8 cellular contexts compared by ENCODE assay signal in genomic region chr13:27252467-27252866, GRCh38. TPM values are rescaled to one million over a fixed set of nuclear protein-coding genes. Genes with fewer than 3 reads are reported as not detected.
DNase-seq lines count a peak whose midpoint lies in the region; ATAC-seq and TF ChIP-seq lines count a peak whose summit lies in the region.

No MANE protein-coding gene starts in this region.

- no peak overlapping the region for H2AFZ ChIP-seq in GM23338

- H3K27ac ChIP-seq in GM23338 (ENCODE audit: low read depth) (peak overlapping the region; percentile 89), WERI-Rb-1 (peak overlapping the region; percentile 98), skeletal muscle tissue (ENCODE audit: low read depth, low read length) (peak overlapping the region; percentile 96)

- peaks cover 68% of the 10 kb centered on the region for H3K79me2 ChIP-seq in GM23338 (replicated peaks; ENCODE audit: insufficient read depth)

- peaks cover 26% of the 10 kb centered on the region; the same call in 2 of the 3 replicates for H3K4me1 Mint-ChIP-seq in GM23338
- H3K4me1 Mint-ChIP-seq in glutamatergic neuron (ENCODE audit: low read depth, unreplicated experiment), result peaks cover 14% of the 10 kb centered on the region

- no peaks in the 10 kb centered on the region for H3K9me2 ChIP-seq in GM23338 (ENCODE audit: insufficient read depth)

- peak overlapping the region; percentile 100 for H3K27ac Mint-ChIP-seq in GM23338
- H3K27ac Mint-ChIP-seq in glutamatergic neuron (ENCODE audit: unreplicated experiment), result peak overlapping the region; percentile 92

- no peak for DNase-seq in GM23338 (ENCODE audit: low spot score)
- no peak for DNase-seq in WERI-Rb-1
- no peak for DNase-seq in glutamatergic neuron
- no peak for DNase-seq in activated gamma-delta T cell (lab: John Stamatoyannopoulos, UW)
- no peak for DNase-seq in superior temporal gyrus (ENCODE audit: extremely low spot score)
- no peak for DNase-seq in NOMO-1 (lab: John Stamatoyannopoulos, UW; ENCODE audit: unreplicated experiment in 2 of 2)

- peaks cover 61% of the 10 kb centered on the region for H3K36me3 Mint-ChIP-seq in GM23338 (ENCODE audit: low read depth)
- no peaks in the 10 kb centered on the region for H3K36me3 Mint-ChIP-seq in glutamatergic neuron (ENCODE audit: unreplicated experiment)

- H3K4me3 ChIP-seq in GM23338 (peak overlapping the region; percentile 98), WERI-Rb-1 (ENCODE audit: low read depth, low read length) (peak overlapping the region; percentile 82), skeletal muscle tissue (ENCODE audit: low read length in 3 of 3) (peak overlapping the region; percentile 94 to 97 (median 95))

- H3K9me3 Mint-ChIP-seq in GM23338 (peaks cover 4% of the 10 kb centered on the region; the same call in 2 of the 3 replicates), glutamatergic neuron (ENCODE audit: unreplicated experiment) (peaks cover 3% of the 10 kb centered on the region)

- no peak for TF ChIP-seq CTCF in GM23338 (conservative IDR thresholded peaks at IDR 0.05; ENCODE audit: low read depth in 2 of 2)
- no peak for TF ChIP-seq CTCF in WERI-Rb-1 (IDR thresholded peaks at IDR 0.05; ENCODE audit: low read depth, low read length)
- TF ChIP-seq CTCF in glutamatergic neuron (IDR thresholded peaks at IDR 0.05; ENCODE audit: partially characterized antibody, unreplicated experiment), result no peak

- peak overlapping the region; percentile 78 for H3K4me2 ChIP-seq in GM23338

- H3K27me3 Mint-ChIP-seq in GM23338 (ENCODE audit: insufficient read depth, low read depth, poor library complexity) (peaks cover 10% of the 10 kb centered on the region), glutamatergic neuron (ENCODE audit: unreplicated experiment) (peaks cover 3% of the 10 kb centered on the region)

- H4K20me1 ChIP-seq in GM23338 (replicated peaks; ENCODE audit: insufficient read depth), result peaks cover 17% of the 10 kb centered on the region; the same call in 1 of the 2 replicates

- no peaks in the 10 kb centered on the region for H3K9me3 ChIP-seq in WERI-Rb-1 (ENCODE audit: severe bottlenecking)
- H3K9me3 ChIP-seq in skeletal muscle tissue (ENCODE audit: control insufficient read depth in 3 of 3, low read length in 3 of 3), result no peaks in the 10 kb centered on the region

- H3K4me1 ChIP-seq in GM23338 (ENCODE audit: insufficient read depth) (peaks cover 6% of the 10 kb centered on the region; the same call in 1 of the 2 replicates), skeletal muscle tissue (ENCODE audit: control insufficient read depth in 3 of 3, insufficient read depth in 3 of 3, low read length in 3 of 3) (peaks cover 16 to 28% (median 19%) of the 10 kb centered on the region in 3 donors)

- peak overlapping the region; percentile 96 for H3K4me3 Mint-ChIP-seq in GM23338
- peak overlapping the region; percentile 96 for H3K4me3 Mint-ChIP-seq in glutamatergic neuron (ENCODE audit: unreplicated experiment)

- H3K36me3 ChIP-seq in GM23338 (ENCODE audit: insufficient read depth) (peaks cover 51% of the 10 kb centered on the region), WERI-Rb-1 (peaks cover 60% of the 10 kb centered on the region), skeletal muscle tissue (ENCODE audit: control insufficient read depth in 3 of 3, insufficient read depth in 3 of 3, low read length in 3 of 3) (peaks cover 11 to 21% (median 16%) of the 10 kb centered on the region in 3 donors)

- ATAC-seq in GM23338 (no peak), esophagus mucosa (no peak)

- H3F3A ChIP-seq in GM23338 (replicated peaks; ENCODE audit: low read depth), result peaks cover 38% of the 10 kb centered on the region

- peak overlapping the region; percentile 98 to 99 (median 99) for H3K9ac ChIP-seq in skeletal muscle tissue (ENCODE audit: low read depth in 1 of 3, low read length in 3 of 3)

- H3K27me3 ChIP-seq in GM23338 (ENCODE audit: insufficient read depth) (no peaks in the 10 kb centered on the region), WERI-Rb-1 (ENCODE audit: insufficient read depth, low read depth, severe bottlenecking) (no peaks in the 10 kb centered on the region), skeletal muscle tissue (ENCODE audit: control insufficient read depth in 3 of 3, insufficient read depth in 3 of 3, low read length in 3 of 3) (no peaks in the 10 kb centered on the region)

TF ChIP-seq in GM23338, 12 proteins besides CTCF, POLR2A, EP300 and RAD21:
- no peak for TF ChIP-seq ETS1 (IDR thresholded peaks at IDR 0.05)
- no peak for TF ChIP-seq ZNF114 (CRISPR knock-in tag; IDR thresholded peaks at IDR 0.05)
- TF ChIP-seq ZNF331 (CRISPR knock-in tag; IDR thresholded peaks at IDR 0.05; ENCODE audit: low read depth), result no peak
- TF ChIP-seq, protein P1, sequence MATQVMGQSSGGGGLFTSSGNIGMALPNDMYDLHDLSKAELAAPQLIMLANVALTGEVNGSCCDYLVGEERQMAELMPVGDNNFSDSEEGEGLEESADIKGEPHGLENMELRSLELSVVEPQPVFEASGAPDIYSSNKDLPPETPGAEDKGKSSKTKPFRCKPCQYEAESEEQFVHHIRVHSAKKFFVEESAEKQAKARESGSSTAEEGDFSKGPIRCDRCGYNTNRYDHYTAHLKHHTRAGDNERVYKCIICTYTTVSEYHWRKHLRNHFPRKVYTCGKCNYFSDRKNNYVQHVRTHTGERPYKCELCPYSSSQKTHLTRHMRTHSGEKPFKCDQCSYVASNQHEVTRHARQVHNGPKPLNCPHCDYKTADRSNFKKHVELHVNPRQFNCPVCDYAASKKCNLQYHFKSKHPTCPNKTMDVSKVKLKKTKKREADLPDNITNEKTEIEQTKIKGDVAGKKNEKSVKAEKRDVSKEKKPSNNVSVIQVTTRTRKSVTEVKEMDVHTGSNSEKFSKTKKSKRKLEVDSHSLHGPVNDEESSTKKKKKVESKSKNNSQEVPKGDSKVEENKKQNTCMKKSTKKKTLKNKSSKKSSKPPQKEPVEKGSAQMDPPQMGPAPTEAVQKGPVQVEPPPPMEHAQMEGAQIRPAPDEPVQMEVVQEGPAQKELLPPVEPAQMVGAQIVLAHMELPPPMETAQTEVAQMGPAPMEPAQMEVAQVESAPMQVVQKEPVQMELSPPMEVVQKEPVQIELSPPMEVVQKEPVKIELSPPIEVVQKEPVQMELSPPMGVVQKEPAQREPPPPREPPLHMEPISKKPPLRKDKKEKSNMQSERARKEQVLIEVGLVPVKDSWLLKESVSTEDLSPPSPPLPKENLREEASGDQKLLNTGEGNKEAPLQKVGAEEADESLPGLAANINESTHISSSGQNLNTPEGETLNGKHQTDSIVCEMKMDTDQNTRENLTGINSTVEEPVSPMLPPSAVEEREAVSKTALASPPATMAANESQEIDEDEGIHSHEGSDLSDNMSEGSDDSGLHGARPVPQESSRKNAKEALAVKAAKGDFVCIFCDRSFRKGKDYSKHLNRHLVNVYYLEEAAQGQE (IDR thresholded peaks at IDR 0.05; ENCODE audit: unreplicated experiment), result no peak
- TF ChIP-seq JUNB (IDR thresholded peaks at IDR 0.05; ENCODE audit: unreplicated experiment), result no peak
- TF ChIP-seq EZH2 (IDR thresholded peaks at IDR 0.05; ENCODE audit: low read depth, unreplicated experiment), result no peak

RNA-seq across cellular contexts. Expression of gene RPL21, which starts 1.1 kb away (rescaled TPM):
- total RNA-seq in GM23338 (2014; rRNA removed; shearing (Covaris generic)), result 1,037 and 1,529 TPM in 2 replicates
- polyA plus RNA-seq in GM23338 (2016; fragmentation: Nextera tagmentation; extraction: Ambion mirVana), result 1,343 and 1,538 TPM in 2 replicates
- total RNA-seq in glutamatergic neuron (ENCODE audit: unreplicated experiment) (478 TPM), skeletal muscle tissue (1,835 TPM), esophagus mucosa (1,003 TPM)

RNA-seq across cellular contexts. Expression of gene RASL11A, which starts 18.2 kb away (rescaled TPM):
- 3.3 and 3.8 TPM in 2 replicates for total RNA-seq in GM23338 (2014; rRNA removed; shearing (Covaris generic))
- polyA plus RNA-seq in GM23338 (2016; fragmentation: Nextera tagmentation; extraction: Ambion mirVana), result 1.9 TPM in 2 replicates
- total RNA-seq in glutamatergic neuron (ENCODE audit: unreplicated experiment) (1.8 TPM), skeletal muscle tissue (5.7 TPM), esophagus mucosa (4.7 TPM)
